In genomic region chr1:98791498-98791897, GRCh38 we compare ENCODE assay signal across 3 cellular contexts.
"Had no signal": no experiment of that assay in that cellular context is flagged by ENCODE, and none has a peak within 500 bp of the region (broad histone marks: within the 10 kb centered on the region; RNA-seq: fewer than 3 reads in every experiment).

No MANE protein-coding gene starts in this region.

- H3K4me3 ChIP-seq: GM23248 had no signal

- H3K27ac ChIP-seq: GM23248 had no signal

- H3K27me3 Mint-ChIP-seq: IgD-negative memory B cell had no signal

- H3K9ac ChIP-seq: GM23248 had no signal

- H3K27ac Mint-ChIP-seq: H9, IgD-negative memory B cell had no signal

- H2AFZ ChIP-seq: GM23248 had no signal

- DNase-seq: H9 had no signal

- H3K4me3 Mint-ChIP-seq: H9 had no signal
